ENCODE assay signal across 17 cellular contexts in the genomic region with DNA sequence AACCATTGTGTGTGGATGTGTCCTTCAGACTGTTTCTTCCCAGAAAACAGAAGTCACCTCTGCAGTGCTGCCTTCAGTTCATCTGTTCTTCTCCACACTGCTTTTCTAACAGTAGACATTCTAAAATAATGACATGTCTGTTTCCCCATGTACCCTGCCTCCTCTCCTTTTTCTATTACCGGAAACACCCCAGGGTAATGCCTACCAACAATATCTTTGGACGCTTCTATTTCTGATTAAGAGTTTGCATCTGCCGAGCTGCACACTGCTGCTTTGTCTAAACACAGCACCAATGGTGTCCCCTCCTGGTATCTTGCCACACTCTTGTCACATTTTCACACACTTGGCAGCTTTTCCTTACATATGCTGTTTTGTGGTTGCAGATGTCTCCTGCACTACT.
"Had no signal": no experiment of that assay in that cellular context is flagged by ENCODE, and none has a peak within 500 bp of the region (broad histone marks: within the 10 kb centered on the region; RNA-seq: fewer than 3 reads in every experiment).

No MANE protein-coding gene starts in this region.

- H3K9me3 ChIP-seq: esophagus squamous epithelium, lower lobe of right lung, right atrium auricular region, suprapubic skin had no signal

- H3K9me3 Mint-ChIP-seq: dendritic cell treated with granulocyte-macrophage colony-stimulating factor and Interleukin-4, amounts not matched to agents 40 ng/mL and 50 ng/mL, for 4 days; nephron; T-helper 2 cell treated with Interferon-gamma antibody and Interleukin-4, amounts not matched to agents 5 μg/mL and 100 μg/mL, for 36 hours had no signal

- DNase-seq: activated CD4-positive, alpha-beta T cell treated with anti-CD3 and anti-CD28 coated beads, Interleukin-2, amount 50 U/mL, for 4 hours; activated T-cell treated with anti-CD3 and anti-CD28 coated beads for 4 hours; effector CD8-positive, alpha-beta T cell; esophagus squamous epithelium; glutamatergic neuron; lower lobe of right lung; trophoblast cell had no signal

- ATAC-seq: lower lobe of right lung had no signal

- H3K27ac Mint-ChIP-seq: activated naive CD8-positive, alpha-beta T cell; dendritic cell treated with granulocyte-macrophage colony-stimulating factor and Interleukin-4, amounts not matched to agents 40 ng/mL and 50 ng/mL, for 4 days; nephron; progenitor cell of endocrine pancreas; stimulated activated naive CD8-positive, alpha-beta T cell treated with anti-CD3 and anti-CD28 coated beads, Interleukin-15, Interleukin-2, amounts not matched to agents 100 ng/mL and 50 ng/mL, for 24 hours; T-helper 2 cell treated with Interferon-gamma antibody and Interleukin-4, amounts not matched to agents 5 μg/mL and 100 μg/mL, for 36 hours had no signal

- H3K4me3 Mint-ChIP-seq: activated naive CD8-positive, alpha-beta T cell; dendritic cell treated with granulocyte-macrophage colony-stimulating factor and Interleukin-4, amounts not matched to agents 40 ng/mL and 50 ng/mL, for 4 days; nephron; stimulated activated naive CD8-positive, alpha-beta T cell treated with anti-CD3 and anti-CD28 coated beads, Interleukin-15, Interleukin-2, amounts not matched to agents 100 ng/mL and 50 ng/mL, for 24 hours; T-helper 2 cell treated with Interferon-gamma antibody and Interleukin-4, amounts not matched to agents 5 μg/mL and 100 μg/mL, for 36 hours had no signal

- H3K27me3 ChIP-seq: cardiac muscle cell, esophagus squamous epithelium, right atrium auricular region, suprapubic skin had no signal

- H3K4me3 ChIP-seq: cardiac muscle cell, esophagus squamous epithelium, lower lobe of right lung, right atrium auricular region, skin epidermis, suprapubic skin had no signal

- H3K27ac ChIP-seq: cardiac muscle cell, esophagus squamous epithelium, lower lobe of right lung, right atrium auricular region, skin epidermis, suprapubic skin had no signal

- H3K4me1 ChIP-seq: esophagus squamous epithelium, lower lobe of right lung, right atrium auricular region, suprapubic skin had no signal

- H3K27me3 Mint-ChIP-seq: activated naive CD8-positive, alpha-beta T cell; dendritic cell treated with granulocyte-macrophage colony-stimulating factor and Interleukin-4, amounts not matched to agents 40 ng/mL and 50 ng/mL, for 4 days; progenitor cell of endocrine pancreas; stimulated activated naive CD8-positive, alpha-beta T cell treated with anti-CD3 and anti-CD28 coated beads, Interleukin-15, Interleukin-2, amounts not matched to agents 100 ng/mL and 50 ng/mL, for 24 hours had no signal

- H3K36me3 Mint-ChIP-seq: activated naive CD8-positive, alpha-beta T cell had no signal

- H3K36me3 ChIP-seq: cardiac muscle cell, esophagus squamous epithelium, lower lobe of right lung, right atrium auricular region, suprapubic skin had no signal
